Comparison of ENCODE assay signal across 12 cellular contexts in genomic region chr2:232537079-232537478, GRCh38. TPM values are rescaled to one million over a fixed set of nuclear protein-coding genes. Genes with fewer than 3 reads are reported as not detected.
A peak's percentile ranks its signal among the peaks of the same experiment; 100 is the strongest.
DNase-seq lines count a peak whose midpoint lies in the region; ATAC-seq, FAIRE-seq and TF ChIP-seq lines count a peak whose summit lies in the region.
"Had no signal": no experiment of that assay in that cellular context is flagged by ENCODE, and none has a peak within 500 bp of the region (broad histone marks: within the 10 kb centered on the region; RNA-seq: fewer than 3 reads in every experiment).

No MANE protein-coding gene starts in this region.

- no peaks in the 10 kb centered on the region for H3K79me2 ChIP-seq in trophoblast cell (ENCODE audit: control insufficient read depth, insufficient read depth, low read length, poor library complexity)

- H4K12ac ChIP-seq in trophoblast cell (ENCODE audit: low read depth, low read length), result no peak overlapping the region

- intact Hi-C loops in naive thymus-derived CD4-positive, alpha-beta T cell (cut with micrococcal nuclease), result no loop called here

- no peak overlapping the region for H3K18ac ChIP-seq in trophoblast cell (ENCODE audit: low read length)

- no peak overlapping the region for H3K27ac Mint-ChIP-seq in stimulated activated naive CD8-positive, alpha-beta T cell treated with anti-CD3 and anti-CD28 coated beads, Interleukin-15, amount 100 ng/mL, for 72 hours
- no peak overlapping the region for H3K27ac Mint-ChIP-seq in naive thymus-derived CD4-positive, alpha-beta T cell
- H3K27ac Mint-ChIP-seq: dendritic cell treated with granulocyte-macrophage colony-stimulating factor and Interleukin-4, amounts not matched to agents 40 ng/mL and 50 ng/mL, for 4 days had no signal

- no peak for DNase-seq in stimulated activated naive CD8-positive, alpha-beta T cell treated with anti-CD3 and anti-CD28 coated beads, Interleukin-15, amount 100 ng/mL, for 72 hours
- DNase-seq in stimulated activated naive CD8-positive, alpha-beta T cell treated with anti-CD3 and anti-CD28 coated beads, Interleukin-15, Interleukin-2, amounts not matched to agents 100 U/mL and 50 U/mL, for 24 hours, result no peak
- DNase-seq in RWPE2 (ENCODE audit: low spot score) (no peak), iPS-NIHi11 (ENCODE audit: low spot score) (peak; percentile 81), trophoblast cell (no peak), urothelium cell line (ENCODE audit: low spot score) (no peak)
- no peak for DNase-seq in naive thymus-derived CD4-positive, alpha-beta T cell
- DNase-seq: NCI-H345 had no signal

- H3K27ac ChIP-seq in RWPE2 (ENCODE audit: poor library complexity, severe bottlenecking) (no peak overlapping the region), gastroesophageal sphincter (no peak overlapping the region), trophoblast cell (ENCODE audit: low read depth, low read length) (no peak overlapping the region)
- no peak overlapping the region for H3K27ac ChIP-seq in naive thymus-derived CD4-positive, alpha-beta T cell (ENCODE audit: low read depth, low read length)

- no peaks in the 10 kb centered on the region for H3K9me3 Mint-ChIP-seq in stimulated activated naive CD8-positive, alpha-beta T cell treated with anti-CD3 and anti-CD28 coated beads, Interleukin-15, amount 100 ng/mL, for 72 hours
- peaks cover 0 to 6% (median 0%) of the 10 kb centered on the region in 11 donors for H3K9me3 Mint-ChIP-seq in naive thymus-derived CD4-positive, alpha-beta T cell

- no peak overlapping the region for H3K4me3 Mint-ChIP-seq in stimulated activated naive CD8-positive, alpha-beta T cell treated with anti-CD3 and anti-CD28 coated beads, Interleukin-15, amount 100 ng/mL, for 72 hours
- no peak overlapping the region for H3K4me3 Mint-ChIP-seq in naive thymus-derived CD4-positive, alpha-beta T cell
- H3K4me3 Mint-ChIP-seq: dendritic cell treated with granulocyte-macrophage colony-stimulating factor and Interleukin-4, amounts not matched to agents 40 ng/mL and 50 ng/mL, for 4 days had no signal

- no peak overlapping the region for H2BK12ac ChIP-seq in trophoblast cell (ENCODE audit: low read length)

- peaks cover 49% of the 10 kb centered on the region for H3K27me3 Mint-ChIP-seq in stimulated activated naive CD8-positive, alpha-beta T cell treated with anti-CD3 and anti-CD28 coated beads, Interleukin-15, amount 100 ng/mL, for 72 hours
- H3K27me3 Mint-ChIP-seq in naive thymus-derived CD4-positive, alpha-beta T cell, result peaks cover 9 to 14% (median 12%) of the 10 kb centered on the region in 5 donors

- no peak overlapping the region for H2BK120ac ChIP-seq in trophoblast cell (ENCODE audit: insufficient read depth, low read length, poor library complexity)

- no peak for FAIRE-seq in urothelium cell line (lab: Jason Lieb, UNC)

- H3K4me1 ChIP-seq in RWPE2 (ENCODE audit: insufficient read depth, poor library complexity, severe bottlenecking) (no peaks in the 10 kb centered on the region), gastroesophageal sphincter (no peaks in the 10 kb centered on the region), trophoblast cell (ENCODE audit: control insufficient read depth in 1 of 2, insufficient read depth in 2 of 2, low read length in 2 of 2) (peaks cover 9 to 10% of the 10 kb centered on the region in 2 experiments)
- H3K4me1 ChIP-seq in naive thymus-derived CD4-positive, alpha-beta T cell (ENCODE audit: control insufficient read depth in 2 of 2, insufficient read depth in 2 of 2, low read length in 2 of 2), result no peaks in the 10 kb centered on the region

- no peaks in the 10 kb centered on the region for H3K27me3 ChIP-seq in RWPE2 (ENCODE audit: insufficient read depth, poor library complexity, severe bottlenecking)
- peaks cover 70% of the 10 kb centered on the region for H3K27me3 ChIP-seq in gastroesophageal sphincter
- H3K27me3 ChIP-seq in naive thymus-derived CD4-positive, alpha-beta T cell (ENCODE audit: control insufficient read depth in 2 of 2, insufficient read depth in 2 of 2, low read length in 2 of 2), result no peaks in the 10 kb centered on the region
- H3K27me3 ChIP-seq in trophoblast cell (ENCODE audit: insufficient read depth, low read length), result no peaks in the 10 kb centered on the region

- TF ChIP-seq POLR2A in gastroesophageal sphincter (IDR thresholded peaks at IDR 0.05), result no peak

- peaks cover 20% of the 10 kb centered on the region for H3K4me1 Mint-ChIP-seq in stimulated activated naive CD8-positive, alpha-beta T cell treated with anti-CD3 and anti-CD28 coated beads, Interleukin-15, amount 100 ng/mL, for 72 hours
- H3K4me1 Mint-ChIP-seq in naive thymus-derived CD4-positive, alpha-beta T cell, result peaks cover 0 to 11% (median under 1%) of the 10 kb centered on the region in 7 donors

- H3K9ac ChIP-seq in trophoblast cell (ENCODE audit: low read length), result no peak overlapping the region

- H3K36me3 Mint-ChIP-seq in naive thymus-derived CD4-positive, alpha-beta T cell, result no peaks in the 10 kb centered on the region

- no peak overlapping the region for H4K91ac ChIP-seq in trophoblast cell (ENCODE audit: low read depth, low read length)

- 80% methylated on average over 2 of the region's 5 CpGs; no CpG with 5 or more reads in 1 of the 2 donors for WGBS in gastroesophageal sphincter (ENCODE audit: low coverage in 1 of 2), 2 donors
- no CpG with 5 or more reads among the region's 5 CpGs for WGBS in trophoblast cell (ENCODE audit: extremely low coverage, insufficient coverage, insufficient read length)

- no peak overlapping the region for H3K4ac ChIP-seq in trophoblast cell (ENCODE audit: low read depth, low read length)

- H3K14ac ChIP-seq in trophoblast cell (ENCODE audit: low read length), result no peak overlapping the region

- H2BK5ac ChIP-seq in trophoblast cell (ENCODE audit: low read depth, low read length, poor library complexity), result no peak overlapping the region

- no peak overlapping the region for H4K8ac ChIP-seq in trophoblast cell (ENCODE audit: low read depth, low read length)

- H3K4me3 ChIP-seq in RWPE2 (ENCODE audit: severe bottlenecking), result no peak overlapping the region
- no peak overlapping the region for H3K4me3 ChIP-seq in gastroesophageal sphincter
- H3K4me3 ChIP-seq in naive thymus-derived CD4-positive, alpha-beta T cell (ENCODE audit: low read length), result no peak overlapping the region
- no peak overlapping the region for H3K4me3 ChIP-seq in trophoblast cell (ENCODE audit: low read depth, low read length)

- no peak overlapping the region for H3K23ac ChIP-seq in trophoblast cell (ENCODE audit: low read length)

- POLR2A ChIA-PET in naive thymus-derived CD4-positive, alpha-beta T cell (lab: Charles Lee), result no interaction called here

- no peak overlapping the region for H2AK5ac ChIP-seq in trophoblast cell (ENCODE audit: low read length)

- H3K79me1 ChIP-seq in trophoblast cell (ENCODE audit: low read length), result no peaks in the 10 kb centered on the region

- no peak for TF ChIP-seq EP300 in gastroesophageal sphincter (IDR thresholded peaks at IDR 0.05)

- CTCF ChIA-PET in naive thymus-derived CD4-positive, alpha-beta T cell (lab: Charles Lee), result no interaction called here

- H3K36me3 ChIP-seq in RWPE2 (ENCODE audit: low read depth) (no peaks in the 10 kb centered on the region), gastroesophageal sphincter (no peaks in the 10 kb centered on the region), trophoblast cell (ENCODE audit: control insufficient read depth in 1 of 2, insufficient read depth in 2 of 2, low read length in 2 of 2) (no peaks in the 10 kb centered on the region)
- H3K36me3 ChIP-seq in naive thymus-derived CD4-positive, alpha-beta T cell (ENCODE audit: control insufficient read depth in 2 of 3, insufficient read depth in 3 of 3, low read length in 3 of 3), result no peaks in the 10 kb centered on the region

- ATAC-seq in stimulated activated naive CD8-positive, alpha-beta T cell treated with anti-CD3 and anti-CD28 coated beads, Interleukin-15, amount 100 ng/mL, for 72 hours, result peak; percentile 27
- ATAC-seq in stimulated activated naive CD8-positive, alpha-beta T cell treated with anti-CD3 and anti-CD28 coated beads, Interleukin-15, Interleukin-2, amounts not matched to agents 100 U/mL and 50 U/mL, for 24 hours, result no peak
- ATAC-seq in RWPE2 (ENCODE audit: low read depth) (no peak), gastroesophageal sphincter (no peak)
- no peak for ATAC-seq in naive thymus-derived CD4-positive, alpha-beta T cell

- H3K9me3 ChIP-seq in RWPE2 (ENCODE audit: severe bottlenecking) (no peaks in the 10 kb centered on the region), gastroesophageal sphincter (peaks cover 0 to 11% (median 0%) of the 10 kb centered on the region in 3 donors), trophoblast cell (ENCODE audit: insufficient read depth, low read depth, low read length) (peaks cover 3% of the 10 kb centered on the region)
- H3K9me3 ChIP-seq in naive thymus-derived CD4-positive, alpha-beta T cell (ENCODE audit: control insufficient read depth in 2 of 3, low read length in 3 of 3), result peaks cover 0 to 7% (median 0%) of the 10 kb centered on the region in 3 experiments

- no peak overlapping the region for H2AFZ ChIP-seq in trophoblast cell (ENCODE audit: insufficient read depth, low read length, poor library complexity)

- peak; percentile 12 for TF ChIP-seq CTCF in RWPE2 (IDR thresholded peaks at IDR 0.05; ENCODE audit: poor library complexity, severe bottlenecking)
- no peak for TF ChIP-seq CTCF in gastroesophageal sphincter (IDR thresholded peaks at IDR 0.05)

- H3K4me2 ChIP-seq in trophoblast cell (ENCODE audit: low read length), result no peak overlapping the region

RNA-seq across cellular contexts. Expression of gene CHRNG, which starts 2.4 kb away (rescaled TPM):
- total RNA-seq in gastroesophageal sphincter, result not detected
- not detected for total RNA-seq in naive thymus-derived CD4-positive, alpha-beta T cell
- polyA plus RNA-seq in naive thymus-derived CD4-positive, alpha-beta T cell, result under 1 TPM; 0.10 to 0.26 TPM
- polyA plus RNA-seq in trophoblast cell (2013), result 0.04 TPM in 1 of 2 replicates, not detected in the other
- total RNA-seq: lung microvascular endothelial cell had no signal
- polyA plus RNA-seq: urinary bladder had no signal

RNA-seq across cellular contexts. Expression of gene CHRND, which starts 11.1 kb away (rescaled TPM):
- not detected for total RNA-seq in gastroesophageal sphincter
- total RNA-seq in naive thymus-derived CD4-positive, alpha-beta T cell, result not detected
- under 1 TPM in 1 of 2 donors, not detected in 1; 0.13 TPM for polyA plus RNA-seq in naive thymus-derived CD4-positive, alpha-beta T cell
- not detected in 2 replicates for polyA plus RNA-seq in trophoblast cell (2013)
- total RNA-seq: lung microvascular endothelial cell had no signal
- polyA plus RNA-seq: urinary bladder had no signal

RNA-seq across cellular contexts. Expression of gene TIGD1, which starts 13.3 kb away (rescaled TPM):
- 1 to 10 TPM; 1.2 to 6.5 (median 2.8) TPM for total RNA-seq in gastroesophageal sphincter
- total RNA-seq in naive thymus-derived CD4-positive, alpha-beta T cell, result 10 to 100 TPM in 4 of 5 experiments, 1 to 10 TPM in 1; 9.7 to 23.4 (median 19.3) TPM
- 10 to 100 TPM; 17.1 to 23.8 TPM for polyA plus RNA-seq in naive thymus-derived CD4-positive, alpha-beta T cell
- 1.9 and 2.2 TPM in 2 replicates for polyA plus RNA-seq in trophoblast cell (2013)

RNA-seq across cellular contexts. Expression of gene EIF4E2, which starts 13.4 kb away (rescaled TPM):
- 10 to 100 TPM; 41.6 to 61.6 (median 51.1) TPM for total RNA-seq in gastroesophageal sphincter
- 10 to 100 TPM; 51.9 to 77.6 (median 61.6) TPM for total RNA-seq in naive thymus-derived CD4-positive, alpha-beta T cell
- 10 to 100 TPM; 59.8 to 63.4 TPM for polyA plus RNA-seq in naive thymus-derived CD4-positive, alpha-beta T cell
- 71.8 and 79.9 TPM in 2 replicates for polyA plus RNA-seq in trophoblast cell (2013)

RNA-seq across cellular contexts. Expression of gene PRSS56, which starts 16.9 kb away (rescaled TPM):
- not detected for total RNA-seq in gastroesophageal sphincter
- total RNA-seq in naive thymus-derived CD4-positive, alpha-beta T cell, result not detected
- polyA plus RNA-seq in naive thymus-derived CD4-positive, alpha-beta T cell, result not detected
- not detected in 2 replicates for polyA plus RNA-seq in trophoblast cell (2013)
- total RNA-seq: lung microvascular endothelial cell, urinary bladder had no signal
- polyA plus RNA-seq: urinary bladder had no signal
